Comparison of ENCODE assay signal across 1 cellular context in genomic region chr1:156367386-156368156, GRCh38.
TF ChIP-seq lines count a peak whose summit lies in the region.

No MANE protein-coding gene starts in this region.

TF ChIP-seq in HepG2, 621 proteins besides CTCF, POLR2A, EP300 and RAD21 (continued from another document):
- TF ChIP-seq SIN3A (IDR thresholded peaks at IDR 0.05; ENCODE audit: borderline replicate concordance, low read depth, low read length) (peak; percentile 33; the same call in 1 of the 2 replicates), SCMH1 (CRISPR knock-in tag; IDR thresholded peaks at IDR 0.05; ENCODE audit: borderline replicate concordance) (no peak), MAX (IDR thresholded peaks at IDR 0.05) (peak; percentile 13; the same call in 1 of the 2 replicates), ZNF710 (CRISPR knock-in tag; IDR thresholded peaks at IDR 0.05; ENCODE audit: borderline replicate concordance) (0 out of 2 replicates have a peak, but pooled peaks have one; percentile 45), BORCS8-MEF2B (CRISPR knock-in tag; IDR thresholded peaks at IDR 0.05) (peak; percentile 42; the same call in 1 of the 2 replicates), RBFOX2 (IDR thresholded peaks at IDR 0.05; ENCODE audit: low read depth, low read length) (0 out of 2 replicates have a peak, but pooled peaks have one; percentile 16), KDM5B (CRISPR knock-in tag; IDR thresholded peaks at IDR 0.05; ENCODE audit: borderline replicate concordance) (no peak), SOX5 (CRISPR knock-in tag; IDR thresholded peaks at IDR 0.05; ENCODE audit: borderline replicate concordance) (peak; percentile 8; the same call in 1 of the 2 replicates), FLYWCH1 (CRISPR knock-in tag; IDR thresholded peaks at IDR 0.05) (0 out of 2 replicates have a peak, but pooled peaks have one; percentile 61), SP4 (CRISPR knock-in tag; IDR thresholded peaks at IDR 0.05) (0 out of 2 replicates have a peak, but pooled peaks have one; percentile 27), HNRNPL (IDR thresholded peaks at IDR 0.05; ENCODE audit: low read depth, low read length) (0 out of 2 replicates have a peak, but pooled peaks have one; percentile 36), REPIN1 (CRISPR knock-in tag; IDR thresholded peaks at IDR 0.05; ENCODE audit: borderline replicate concordance, low read depth) (0 out of 2 replicates have a peak, but pooled peaks have one; percentile 47), RBM39 (IDR thresholded peaks at IDR 0.05; ENCODE audit: low read depth, low read length, poor library complexity, severe bottlenecking) (no peak), ZNF724P (CRISPR knock-in tag; IDR thresholded peaks at IDR 0.05; ENCODE audit: borderline replicate concordance) (0 out of 2 replicates have a peak, but pooled peaks have one; percentile 37), ZBTB10 (CRISPR knock-in tag; IDR thresholded peaks at IDR 0.05; ENCODE audit: borderline replicate concordance) (peak; percentile 90), FOXJ3 (CRISPR knock-in tag; IDR thresholded peaks at IDR 0.05; ENCODE audit: borderline replicate concordance) (no peak; the same call in 1 of the 2 replicates), ATF7 (IDR thresholded peaks at IDR 0.05) (no peak), ATF7 (CRISPR knock-in tag; IDR thresholded peaks at IDR 0.05) (no peak), POLR2AphosphoS5 (IDR thresholded peaks at IDR 0.05; ENCODE audit: low read depth, low read length) (0 out of 2 replicates have a peak, but pooled peaks have one; percentile 42), STAT6 (CRISPR knock-in tag; IDR thresholded peaks at IDR 0.05; ENCODE audit: borderline replicate concordance) (no peak), RAD51 (IDR thresholded peaks at IDR 0.05; ENCODE audit: borderline replicate concordance) (no peak), TFDP1 (CRISPR knock-in tag; IDR thresholded peaks at IDR 0.05; ENCODE audit: borderline replicate concordance) (peak; percentile 6; the same call in 1 of the 2 replicates), ZNF430 (CRISPR knock-in tag; IDR thresholded peaks at IDR 0.05) (no peak), HNF1B (CRISPR knock-in tag; IDR thresholded peaks at IDR 0.05) (peak; percentile 20; the same call in 1 of the 2 replicates), YY1 (IDR thresholded peaks at IDR 0.05; ENCODE audit: insufficient read depth, insufficient replicate concordance, low read depth, low read length) (peak; percentile 13), ATRX (CRISPR knock-in tag; IDR thresholded peaks at IDR 0.05; ENCODE audit: borderline replicate concordance) (no peak), PRMT3 (CRISPR knock-in tag; IDR thresholded peaks at IDR 0.05; ENCODE audit: borderline replicate concordance, low read depth) (0 out of 2 replicates have a peak, but pooled peaks have one; percentile 72), SOX6 (IDR thresholded peaks at IDR 0.05) (no peak), SOX6 (CRISPR knock-in tag; IDR thresholded peaks at IDR 0.05) (no peak), ZNF317 (CRISPR knock-in tag; IDR thresholded peaks at IDR 0.05) (0 out of 2 replicates have a peak, but pooled peaks have one; percentile 20), MED13 (CRISPR knock-in tag; IDR thresholded peaks at IDR 0.05) (no peak), SIX1 (CRISPR knock-in tag; IDR thresholded peaks at IDR 0.05; ENCODE audit: borderline replicate concordance) (peak; percentile 87), ASH2L (IDR thresholded peaks at IDR 0.05; ENCODE audit: insufficient read length, low read depth, low read length) (peak; percentile 8), HIC2 (CRISPR knock-in tag; IDR thresholded peaks at IDR 0.05; ENCODE audit: low read depth) (0 out of 2 replicates have a peak, but pooled peaks have one; percentile 12), ZNF264 (CRISPR knock-in tag; IDR thresholded peaks at IDR 0.05) (no peak), HDAC2 (CRISPR knock-in tag; IDR thresholded peaks at IDR 0.05) (no peak), MED8 (CRISPR knock-in tag; IDR thresholded peaks at IDR 0.05; ENCODE audit: insufficient replicate concordance) (peak; percentile 27), FOXP1 (IDR thresholded peaks at IDR 0.05) (no peak), FOXP1 (CRISPR knock-in tag; IDR thresholded peaks at IDR 0.05) (no peak)
